23 cellular contexts compared by ENCODE assay signal in the genomic region with DNA sequence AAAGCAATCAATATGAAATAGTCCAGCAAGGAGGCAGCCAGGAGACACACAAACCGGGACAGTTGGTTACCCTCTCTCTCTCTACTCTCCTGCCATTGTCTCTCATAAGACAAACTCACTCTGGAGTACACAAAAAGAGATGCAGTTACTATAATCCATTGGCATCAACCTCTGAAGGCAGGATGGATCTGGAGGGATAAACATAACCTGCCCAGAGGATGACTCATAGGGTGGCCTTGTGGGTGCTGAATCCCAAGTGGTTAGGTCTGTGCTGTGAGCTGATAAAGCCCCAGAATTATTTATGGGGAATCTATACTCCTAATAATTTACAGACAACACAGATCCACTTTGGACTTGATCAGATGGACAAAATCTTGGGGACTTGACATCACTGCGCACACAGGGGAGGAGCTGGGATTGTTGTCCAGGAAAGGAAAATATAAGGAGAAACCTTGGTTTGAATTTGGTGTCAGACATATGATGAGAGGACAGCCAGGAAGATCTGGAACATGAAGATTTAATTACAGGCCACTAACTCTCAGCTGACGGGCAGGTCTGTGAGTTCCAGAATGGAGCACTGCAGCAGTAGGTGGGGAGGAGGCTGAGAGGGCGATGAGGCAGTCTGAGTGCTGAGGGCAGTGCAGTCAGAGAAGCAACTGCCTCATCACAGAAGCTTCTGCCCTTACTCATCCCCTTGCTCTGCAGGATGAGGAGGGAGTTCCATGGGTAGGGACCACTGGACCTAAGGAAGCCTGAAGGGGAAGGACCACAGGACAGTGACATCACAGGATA.
DNase-seq lines count a peak whose midpoint lies in the region; ATAC-seq, FAIRE-seq and TF ChIP-seq lines count a peak whose summit lies in the region.
"Had no signal": no experiment of that assay in that cellular context is flagged by ENCODE, and none has a peak within 500 bp of the region (broad histone marks: within the 10 kb centered on the region; RNA-seq: fewer than 3 reads in every experiment).

No MANE protein-coding gene starts in this region.

- H3K4me1 Mint-ChIP-seq in MCF 10A (ENCODE audit: insufficient read depth, unreplicated experiment) = peaks cover 8% of the 10 kb centered on the region

- H3K4me3 ChIP-seq in breast epithelium (no peak overlapping the region), bronchial epithelial cell (ENCODE audit: low read depth, low read length) (no peak overlapping the region), mesenchymal stem cell (ENCODE audit: insufficient read depth in 1 of 2, low read depth in 1 of 2, low read length in 2 of 2) (no peak overlapping the region), aorta (ENCODE audit: low read length in 2 of 2) (no peak overlapping the region)
- H3K4me3 ChIP-seq: GM23338 had no signal

- H3K9me3 ChIP-seq in breast epithelium = peaks cover 0 to 14% of the 10 kb centered on the region in 2 donors
- H3K9me3 ChIP-seq in mesenchymal stem cell (ENCODE audit: control insufficient read depth, low read length) = peaks cover 16% of the 10 kb centered on the region
- peaks cover 8% of the 10 kb centered on the region for H3K9me3 ChIP-seq in aorta (ENCODE audit: control insufficient read depth, low read length)

- H3K36me3 Mint-ChIP-seq in MCF 10A (ENCODE audit: insufficient read depth, unreplicated experiment) = no peaks in the 10 kb centered on the region

- H4K8ac ChIP-seq in mesenchymal stem cell (ENCODE audit: low read length) = no peak overlapping the region

- H3K14ac ChIP-seq in mesenchymal stem cell (ENCODE audit: low read length in 2 of 2) = peak overlapping the region in 1 of 2 experiments; percentile 28

- no peak overlapping the region for H2AK5ac ChIP-seq in mesenchymal stem cell (ENCODE audit: low read length, severe bottlenecking)

- H3K4me1 ChIP-seq in breast epithelium (no peaks in the 10 kb centered on the region), mesenchymal stem cell (ENCODE audit: control insufficient read depth, insufficient read depth, low read depth, low read length) (peaks cover 10% of the 10 kb centered on the region), aorta (ENCODE audit: control insufficient read depth in 1 of 2, insufficient read depth in 2 of 2, low read length in 2 of 2) (no peaks in the 10 kb centered on the region)

- peak overlapping the region in 1 of 2 experiments; percentile 7 for H2BK12ac ChIP-seq in mesenchymal stem cell (ENCODE audit: low read length in 2 of 2)

- H3K27me3 ChIP-seq in breast epithelium = no peaks in the 10 kb centered on the region
- no peaks in the 10 kb centered on the region for H3K27me3 ChIP-seq in bronchial epithelial cell (ENCODE audit: control insufficient read depth, insufficient read depth, low read length)
- no peaks in the 10 kb centered on the region for H3K27me3 ChIP-seq in mesenchymal stem cell (ENCODE audit: control insufficient read depth in 1 of 2, insufficient read depth in 1 of 2, low read length in 2 of 2)
- no peaks in the 10 kb centered on the region for H3K27me3 ChIP-seq in aorta (ENCODE audit: control insufficient read depth in 1 of 2, insufficient read depth in 2 of 2, low read length in 1 of 2)

- BruUV-seq in MCF 10A (replicated peaks; lab: Mats Ljungman, UMichigan) = no TSS peak

- H3K9ac ChIP-seq in mesenchymal stem cell (ENCODE audit: low read length) = no peak overlapping the region

- no peak overlapping the region for H3K4me3 Mint-ChIP-seq in MCF 10A (ENCODE audit: unreplicated experiment)
- H3K4me3 Mint-ChIP-seq: GM23338 had no signal

- intact Hi-C loops in MCF 10A (cut with micrococcal nuclease) (no loop called here), breast epithelium (cut with DNase I; ENCODE audit: low total_unique reads) (no loop called here), aorta (cut with DNase I) (no loop called here)

- H3K36me3 ChIP-seq in breast epithelium = no peaks in the 10 kb centered on the region
- H3K36me3 ChIP-seq in bronchial epithelial cell (ENCODE audit: control insufficient read depth, insufficient read depth, low read length) = no peaks in the 10 kb centered on the region
- no peaks in the 10 kb centered on the region for H3K36me3 ChIP-seq in mesenchymal stem cell (ENCODE audit: control insufficient read depth in 1 of 2, insufficient read depth in 2 of 2, low read depth in 1 of 2, low read length in 2 of 2)
- no peaks in the 10 kb centered on the region for H3K36me3 ChIP-seq in aorta (ENCODE audit: control insufficient read depth in 1 of 2, insufficient read depth in 2 of 2, low read length in 1 of 2)

- no peak overlapping the region for H3K27ac ChIP-seq in breast epithelium
- no peak overlapping the region for H3K27ac ChIP-seq in mesenchymal stem cell (ENCODE audit: low read length, poor library complexity, severe bottlenecking)
- H3K27ac ChIP-seq in aorta (ENCODE audit: low read depth in 1 of 2, low read length in 2 of 2) = no peak overlapping the region
- H3K27ac ChIP-seq: 22Rv1, C4-2B had no signal

- no peak overlapping the region for H3K4me2 ChIP-seq in mesenchymal stem cell (ENCODE audit: low read length, poor library complexity, severe bottlenecking)
- H3K4me2 ChIP-seq: GM23338 had no signal

- no peak for FAIRE-seq in bronchial epithelial cell (lab: Jason Lieb, UNC)
- FAIRE-seq: D721Med had no signal

- POLR2A ChIA-PET in MCF 10A (lab: Yijun Ruan, JAX) = no interaction called here

- no peak for TF ChIP-seq CTCF in MCF 10A (IDR thresholded peaks at IDR 0.05; ENCODE audit: unreplicated experiment)
- TF ChIP-seq CTCF in breast epithelium (IDR thresholded peaks at IDR 0.05) = no peak
- no peak for TF ChIP-seq CTCF in bronchial epithelial cell (IDR thresholded peaks at IDR 0.05; ENCODE audit: insufficient read depth, low read length, severe bottlenecking)

- H2BK5ac ChIP-seq in mesenchymal stem cell (ENCODE audit: low read depth, low read length, poor library complexity, severe bottlenecking) = no peak overlapping the region

- H3K4ac ChIP-seq in mesenchymal stem cell (ENCODE audit: low read depth in 1 of 2, low read length in 2 of 2) = no peak overlapping the region

- H3K27me3 Mint-ChIP-seq in MCF 10A (ENCODE audit: insufficient read depth, unreplicated experiment) = no peaks in the 10 kb centered on the region

- no peaks in the 10 kb centered on the region for H3K79me1 ChIP-seq in mesenchymal stem cell (replicated peaks; ENCODE audit: low read length, poor library complexity, severe bottlenecking)

- no peak overlapping the region for H2AFZ ChIP-seq in mesenchymal stem cell (ENCODE audit: low read depth, low read length)
- H2AFZ ChIP-seq: GM23338 had no signal

- H3K27ac Mint-ChIP-seq in MCF 10A (ENCODE audit: low read depth, unreplicated experiment) = no peak overlapping the region
- H3K27ac Mint-ChIP-seq: GM23338 had no signal

- WGBS in mesenchymal stem cell = 92% methylated on average over 4 of the region's 4 CpGs
- 90% methylated on average over 4 of the region's 4 CpGs for WGBS in aorta, 2 donors

- DNase-seq in MCF 10A (ENCODE audit: unreplicated experiment) (peak; percentile 21), breast epithelium (ENCODE audit: low spot score in 2 of 2) (no peak), bronchial epithelial cell (ENCODE audit: low read depth) (peak; percentile 35), mesenchymal stem cell (no peak), aorta (no peak), HK-2 (ENCODE audit: unreplicated experiment) (no peak), occipital lobe (lab: John Stamatoyannopoulos, UW) (no peak)
- DNase-seq: AML-193, MV-4-11, NCI-H1417, NCI-H187, NCI-H2107, NCI-H510A, NCI-H748 treated with DMSO at 0.1 percent for 48 hours, OCI-M1, RPMI8226, SHP77 treated with DMSO at 0.1 percent for 48 hours had no signal

- ATAC-seq in aorta (ENCODE audit: low FRiP score) (no peak), GM18498 (IDR thresholded peaks at IDR 0.05; ENCODE audit: unreplicated experiment) (no peak)
- ATAC-seq: GM23338, HCT116 had no signal

- CTCF ChIA-PET in MCF 10A (lab: Yijun Ruan, JAX) = interaction anchor here (0.6 to 1.6 kb wide), 5 partner anchors 12 to 395 kb away, joined by 3 to 6 read pairs (median 5); no protein-coding TSS in a partner anchor

- peak overlapping the region; percentile 11 to 48 for H3K18ac ChIP-seq in mesenchymal stem cell (ENCODE audit: low read depth in 1 of 2, low read length in 2 of 2)

- H2BK15ac ChIP-seq in mesenchymal stem cell (ENCODE audit: low read depth, poor library complexity, severe bottlenecking) = no peak overlapping the region

- no peak overlapping the region for H4K91ac ChIP-seq in mesenchymal stem cell (ENCODE audit: low read length)

- no peak overlapping the region for H2BK120ac ChIP-seq in mesenchymal stem cell (ENCODE audit: low read depth, low read length)

- no peak for TF ChIP-seq POLR2A in breast epithelium (IDR thresholded peaks at IDR 0.05)

- H3K23ac ChIP-seq in mesenchymal stem cell (ENCODE audit: low read length in 2 of 2) = no peak overlapping the region

- H3K9me3 Mint-ChIP-seq in MCF 10A (ENCODE audit: unreplicated experiment) = peaks cover 13% of the 10 kb centered on the region

Comparison
In these comparisons a context has a peak if more than half of its experiments do, and no peak if none do; other contexts are left out.
1. DNase-seq: peak in MCF 10A (single experiment) and bronchial epithelial cell (single experiment); none in breast epithelium (0 of 2), mesenchymal stem cell (single experiment), aorta (0 of 2), HK-2 (single experiment) and occipital lobe (single experiment).